In the genomic region with DNA sequence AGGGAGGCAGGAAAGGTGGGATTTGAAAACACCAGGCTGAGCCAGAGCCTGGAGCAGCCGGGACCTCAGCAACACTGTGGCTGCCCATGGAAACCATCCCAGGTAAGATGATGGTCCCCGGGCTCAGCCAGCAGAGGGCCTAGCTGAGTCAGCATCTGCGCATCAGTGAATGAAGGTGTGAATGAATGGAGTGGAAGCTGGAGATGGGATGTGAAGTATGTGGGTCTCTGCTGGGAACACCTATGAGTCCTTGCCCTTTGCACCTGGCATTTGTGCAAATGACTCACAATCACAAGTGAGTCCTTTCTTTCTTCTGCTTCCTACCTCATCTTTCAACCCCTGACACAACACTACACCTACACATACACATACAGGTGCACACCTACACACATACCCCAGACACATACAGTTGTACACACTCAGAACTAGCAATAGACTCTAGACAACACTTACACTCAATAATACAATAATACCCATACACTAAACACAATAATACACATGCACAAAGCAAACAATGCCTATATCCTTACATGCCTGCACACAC, we compare ENCODE assay signal across 11 cellular contexts.
A peak's percentile ranks its signal among the peaks of the same experiment; 100 is the strongest.
DNase-seq lines count a peak whose midpoint lies in the region; ATAC-seq and TF ChIP-seq lines count a peak whose summit lies in the region.
"Had no signal": no experiment of that assay in that cellular context is flagged by ENCODE, and none has a peak within 500 bp of the region (broad histone marks: within the 10 kb centered on the region; RNA-seq: fewer than 3 reads in every experiment).

No MANE protein-coding gene starts in this region.

- peak; percentile 80 for TF ChIP-seq CTCF in endodermal cell (conservative IDR thresholded peaks at IDR 0.05)
- peak; percentile 44 for TF ChIP-seq CTCF in retinal pigment epithelial cell (conservative IDR thresholded peaks at IDR 0.05; ENCODE audit: low read depth, low read length)
- TF ChIP-seq CTCF in lower leg skin (IDR thresholded peaks at IDR 0.05): no peak

- DNase-seq in NCI-H82 (lab: John Stamatoyannopoulos, UW) (peak; percentile 33), NCI-H82 treated with DMSO at 0.1 percent for 48 hours (lab: John Stamatoyannopoulos, UW; ENCODE audit: unreplicated experiment) (no peak), NCI-H1694 (lab: John Stamatoyannopoulos, UW) (peak; percentile 28), endodermal cell (peak; percentile 93), retinal pigment epithelial cell (ENCODE audit: low read depth) (no peak), lower leg skin (ENCODE audit: low spot score in 2 of 2) (no peak), cortex of kidney (lab: John Stamatoyannopoulos, UW) (no peak)
- DNase-seq: activated CD8-positive, alpha-beta memory T cell treated with anti-CD3 and anti-CD28 coated beads, Interleukin-2, amount 50 U/mL, for 4 hours; CD4-positive, CD25-positive, alpha-beta regulatory T cell; NCI-H187 treated with DMSO at 0.1 percent for 48 hours had no signal

- WGBS in endodermal cell (ENCODE audit: insufficient coverage in 1 of 2, insufficient read length in 1 of 2), 2 experiments: 47 to 50% methylated on average over 1 to 3 of the region's 3 CpGs
- WGBS in lower leg skin, 2 donors: 43 to 69% methylated on average over 3 of the region's 3 CpGs

- H3K9me3 Mint-ChIP-seq in endodermal cell: no peaks in the 10 kb centered on the region
- H3K9me3 Mint-ChIP-seq: CD4-positive, CD25-positive, alpha-beta regulatory T cell had no signal

- no peaks in the 10 kb centered on the region for H3K27me3 ChIP-seq in endodermal cell (ENCODE audit: control insufficient read depth, insufficient read depth, low read length, poor library complexity, severe bottlenecking)

- no peak overlapping the region for H3K27ac ChIP-seq in endodermal cell (ENCODE audit: low read depth, low read length)

- intact Hi-C loops in lower leg skin (cut with DNase I; ENCODE audit: low total_unique reads): no loop called here

- no peaks in the 10 kb centered on the region for H3K9me3 ChIP-seq in endodermal cell (ENCODE audit: control insufficient read depth, low read length)

- no peak overlapping the region for H3K9ac ChIP-seq in endodermal cell (ENCODE audit: extremely low read depth, low read length, poor library complexity, severe bottlenecking)

- H3K4me1 ChIP-seq in endodermal cell (ENCODE audit: control insufficient read depth, insufficient read depth, low read length): peaks cover 4% of the 10 kb centered on the region

- H3K4me3 ChIP-seq in endodermal cell (ENCODE audit: low read length) (no peak overlapping the region), retinal pigment epithelial cell (ENCODE audit: low read length) (no peak overlapping the region), lower leg skin (ENCODE audit: low read depth, poor library complexity, severe bottlenecking) (no peak overlapping the region)

- no peak overlapping the region for H3K4me3 Mint-ChIP-seq in endodermal cell
- H3K4me3 Mint-ChIP-seq: CD4-positive, CD25-positive, alpha-beta regulatory T cell had no signal

- no peak for TF ChIP-seq POLR2A in lower leg skin (IDR thresholded peaks at IDR 0.05)

- H3K36me3 Mint-ChIP-seq in endodermal cell (ENCODE audit: low read depth): no peaks in the 10 kb centered on the region
- H3K36me3 Mint-ChIP-seq: CD4-positive, CD25-positive, alpha-beta regulatory T cell had no signal

- no peaks in the 10 kb centered on the region for H3K27me3 Mint-ChIP-seq in endodermal cell (ENCODE audit: insufficient read depth)
- H3K27me3 Mint-ChIP-seq: CD4-positive, CD25-positive, alpha-beta regulatory T cell had no signal

- no peak for ATAC-seq in HG02970 (IDR thresholded peaks at IDR 0.05; ENCODE audit: low FRiP score, unreplicated experiment)

- no peak overlapping the region for H3K27ac Mint-ChIP-seq in endodermal cell
- H3K27ac Mint-ChIP-seq: CD4-positive, CD25-positive, alpha-beta regulatory T cell had no signal

- H3K4me1 Mint-ChIP-seq in endodermal cell: peaks cover 26% of the 10 kb centered on the region

- no peaks in the 10 kb centered on the region for H3K36me3 ChIP-seq in endodermal cell (ENCODE audit: control insufficient read depth, insufficient read depth, low read length)

Comparison
In these comparisons a context has a peak if more than half of its experiments do, and no peak if none do; other contexts are left out.
1. DNase-seq: peak in NCI-H82 (single experiment), NCI-H1694 (single experiment) and endodermal cell (single experiment); none in NCI-H82 treated with DMSO at 0.1 percent for 48 hours (single experiment), retinal pigment epithelial cell (single experiment), lower leg skin (0 of 2) and cortex of kidney (single experiment).
2. CTCF ChIP-seq: peak in endodermal cell (single experiment) and retinal pigment epithelial cell (single experiment); none in lower leg skin (0 of 3).